ENCODE assay signal across 13 cellular contexts in the genomic region with DNA sequence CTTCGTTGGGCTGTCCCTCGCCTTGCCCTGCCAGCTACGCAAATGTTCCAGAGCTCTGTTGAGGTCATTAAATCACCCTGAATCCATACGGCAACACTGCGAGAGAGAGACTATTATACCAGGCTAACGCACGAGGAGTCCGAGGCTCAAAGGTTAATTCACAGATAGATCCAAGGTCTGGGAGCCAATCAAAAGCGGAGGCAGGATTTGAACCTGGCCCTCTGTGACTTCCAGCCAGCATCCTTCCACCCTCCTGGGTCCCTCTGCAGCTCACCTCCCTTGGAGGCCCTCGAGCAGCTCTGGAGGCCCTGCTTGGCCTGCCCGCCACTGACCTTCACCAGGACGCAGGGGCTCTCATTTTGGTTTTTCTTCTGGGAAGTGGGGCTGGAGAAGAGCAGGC. TPM values are rescaled to one million over a fixed set of nuclear protein-coding genes. Genes with fewer than 3 reads are reported as not detected.
DNase-seq lines count a peak whose midpoint lies in the region; ATAC-seq and TF ChIP-seq lines count a peak whose summit lies in the region.
"Had no signal": no experiment of that assay in that cellular context is flagged by ENCODE, and none has a peak within 500 bp of the region (broad histone marks: within the 10 kb centered on the region; RNA-seq: fewer than 3 reads in every experiment).

No MANE protein-coding gene starts in this region.

- H3K36me3 ChIP-seq in BLaER1 (peaks cover 57% of the 10 kb centered on the region), colonic mucosa (no peaks in the 10 kb centered on the region)

- peaks cover 18% of the 10 kb centered on the region for H3K4me1 Mint-ChIP-seq in HFFc6 (ENCODE audit: low read depth)
- H3K4me1 Mint-ChIP-seq in neural crest cell: no peaks in the 10 kb centered on the region

- H3K4me3 Mint-ChIP-seq in HFFc6: peak overlapping the region; percentile 80
- no peak overlapping the region for H3K4me3 Mint-ChIP-seq in neural crest cell

- no peaks in the 10 kb centered on the region for H3K9me3 Mint-ChIP-seq in HFFc6
- H3K9me3 Mint-ChIP-seq in neural crest cell: no peaks in the 10 kb centered on the region

- H3K27ac Mint-ChIP-seq in HFFc6: peak overlapping the region; percentile 82
- H3K27ac Mint-ChIP-seq in neural crest cell (ENCODE audit: unreplicated experiment): peak overlapping the region; percentile 62

- TF ChIP-seq CTCF in HFFc6 (IDR thresholded peaks at IDR 0.05) (no peak), colonic mucosa (IDR thresholded peaks at IDR 0.05) (no peak), neural crest cell (conservative IDR thresholded peaks at IDR 0.05) (no peak)

- ATAC-seq in GM21619 (IDR thresholded peaks at IDR 0.05; ENCODE audit: unreplicated experiment): no peak
- no peak for ATAC-seq in GM19463 (IDR thresholded peaks at IDR 0.05; ENCODE audit: unreplicated experiment)
- ATAC-seq: HCT116 had no signal

- H3K9ac ChIP-seq in BLaER1: no peak overlapping the region
- H3K9ac ChIP-seq in colonic mucosa (ENCODE audit: low read depth in 2 of 2, low read length in 2 of 2): peak overlapping the region in 1 of 2 donors; percentile 58

- H4K20me1 ChIP-seq in BLaER1: peaks cover 59% of the 10 kb centered on the region

- H3K27ac ChIP-seq in BLaER1 (no peak overlapping the region), colonic mucosa (peak overlapping the region; percentile 23)
- H3K27ac ChIP-seq: HL-60 had no signal

- DNase-seq in HFFc6: no peak
- no peak for DNase-seq in colonic mucosa
- DNase-seq in neural crest cell (ENCODE audit: low read depth, low spot score): no peak
- no peak for DNase-seq in HuH-7.5 (ENCODE audit: low spot score)
- no peak for DNase-seq in NCI-H2029 treated with DMSO at 0.1 percent for 48 hours (lab: John Stamatoyannopoulos, UW)
- DNase-seq: cortex of kidney, NCI-H1436 treated with DMSO at 0.1 percent for 48 hours, OCI-M1 had no signal

- peaks cover 21% of the 10 kb centered on the region for H3K4me1 ChIP-seq in BLaER1
- H3K4me1 ChIP-seq in colonic mucosa: no peaks in the 10 kb centered on the region

- H3K36me3 Mint-ChIP-seq in HFFc6 (ENCODE audit: low read depth) (peaks cover 16% of the 10 kb centered on the region), neural crest cell (ENCODE audit: low read depth) (peaks cover 17% of the 10 kb centered on the region)

- H3K27me3 ChIP-seq in BLaER1 (peaks cover 47% of the 10 kb centered on the region), colonic mucosa (no peaks in the 10 kb centered on the region)

- H3K4me3 ChIP-seq in BLaER1 (no peak overlapping the region), colonic mucosa (peak overlapping the region; percentile 67)

- H3K27me3 Mint-ChIP-seq in HFFc6 (ENCODE audit: insufficient read depth): peaks cover 6% of the 10 kb centered on the region
- H3K27me3 Mint-ChIP-seq in neural crest cell (ENCODE audit: low read depth): no peaks in the 10 kb centered on the region

- H3K9me3 ChIP-seq in BLaER1 (peaks cover 7% of the 10 kb centered on the region), colonic mucosa (no peaks in the 10 kb centered on the region)

- H3K4me2 ChIP-seq in BLaER1: peak overlapping the region; percentile 88

- intact Hi-C loops in colonic mucosa (cut with DNase I): loop anchor here (10.0 kb wide), 1 partner anchor 190 kb away; no protein-coding TSS in a partner anchor

RNA-seq across cellular contexts. Expression of a gene that starts 42.1 kb away (rescaled TPM):
- total RNA-seq in HFFc6 (2021; fragmentation: NEBNext Ultra II Directional; extraction: Animal tissue kit (Norgen Biotek cat#: 25700)): 1 to 10 TPM; 2.9 to 4.7 (median 3.9) TPM
- total RNA-seq in colonic mucosa (1 to 10 TPM in 1 of 2 donors, under 1 TPM in 1; 0.74 to 2.1 TPM), neural crest cell (2.1 and 3.2 TPM in 2 replicates)
